9 cellular contexts compared by ENCODE assay signal in the genomic region with DNA sequence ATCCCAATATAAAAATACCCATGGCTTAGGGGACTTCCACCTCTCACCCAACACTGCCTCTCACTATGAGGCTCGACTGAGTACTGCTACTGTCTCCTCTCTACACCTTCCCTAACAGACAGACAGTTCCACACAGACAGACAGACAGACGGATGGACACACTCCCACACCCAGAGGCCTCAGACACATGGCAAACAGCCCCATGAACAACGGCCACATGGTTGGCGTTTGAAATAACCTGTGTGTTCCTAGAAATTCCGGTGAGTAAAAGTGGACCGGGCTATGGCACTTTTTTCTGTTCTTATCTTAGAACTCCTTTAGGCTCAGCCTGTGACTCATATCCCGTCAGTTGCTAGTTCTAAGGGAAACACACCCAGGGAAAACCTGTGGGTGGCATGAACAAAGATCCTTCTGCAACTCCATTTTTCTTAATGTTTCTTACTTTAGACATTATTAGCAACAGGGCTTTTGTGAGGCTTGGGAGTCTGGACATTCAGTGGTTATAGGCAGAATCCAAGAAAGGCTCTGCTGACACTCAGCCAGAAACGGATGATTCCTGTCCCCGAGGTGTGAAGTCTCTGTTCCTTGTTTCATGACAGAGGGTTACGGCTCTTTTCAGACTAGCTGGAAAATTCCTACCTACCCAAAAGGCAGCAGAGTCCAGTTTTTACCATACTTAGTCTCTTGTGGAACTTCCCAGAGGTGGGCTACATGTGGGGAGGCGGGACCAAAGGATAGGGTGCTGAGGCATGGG.
DNase-seq lines count a peak whose midpoint lies in the region; ATAC-seq and TF ChIP-seq lines count a peak whose summit lies in the region.
"Had no signal": no experiment of that assay in that cellular context is flagged by ENCODE, and none has a peak within 500 bp of the region (broad histone marks: within the 10 kb centered on the region; RNA-seq: fewer than 3 reads in every experiment).

No MANE protein-coding gene starts in this region.

- H3K27ac Mint-ChIP-seq in HFFc6, result peak overlapping the region; percentile 87

- in situ Hi-C loops in astrocyte of the cerebellum (cut with HindIII; ENCODE audit: low sequenced_read_pairs), result no loop called here

- no peak for ATAC-seq in GM21367 (IDR thresholded peaks at IDR 0.05; ENCODE audit: unreplicated experiment)

- TF ChIP-seq CTCF in HFFc6 (IDR thresholded peaks at IDR 0.05) (peak; percentile 10; the same call in 1 of the 2 replicates), astrocyte of the cerebellum (IDR thresholded peaks at IDR 0.05; ENCODE audit: low read depth, low read length, missing control alignments) (no peak), WERI-Rb-1 (IDR thresholded peaks at IDR 0.05; ENCODE audit: low read depth, low read length) (no peak)

- DNase-seq in A172 (ENCODE audit: low spot score) (peak; percentile 94), HFFc6 (peak; percentile 74), astrocyte of the cerebellum (ENCODE audit: low read depth) (peak; percentile 72), islet precursor cell (peak; percentile 82), epidermal melanocyte (ENCODE audit: insufficient read length, low spot score) (no peak), NCI-H69 (lab: John Stamatoyannopoulos, UW) (no peak), WERI-Rb-1 (no peak)

- H3K4me3 Mint-ChIP-seq in HFFc6, result peak overlapping the region; percentile 57

- peaks cover 61% of the 10 kb centered on the region for H3K4me1 Mint-ChIP-seq in HFFc6 (ENCODE audit: low read depth)

- H3K36me3 ChIP-seq in WERI-Rb-1, result no peaks in the 10 kb centered on the region
- H3K36me3 ChIP-seq: right lobe of liver had no signal

- no peaks in the 10 kb centered on the region for H3K27me3 ChIP-seq in WERI-Rb-1 (ENCODE audit: insufficient read depth, low read depth, severe bottlenecking)
- H3K27me3 ChIP-seq: right lobe of liver had no signal

- H3K4me3 ChIP-seq in astrocyte of the cerebellum (ENCODE audit: low read depth, low read length) (no peak overlapping the region), WERI-Rb-1 (ENCODE audit: low read depth, low read length) (no peak overlapping the region)
- H3K4me3 ChIP-seq: right lobe of liver had no signal

- no peak overlapping the region for H3K27ac ChIP-seq in WERI-Rb-1
- H3K27ac ChIP-seq: right lobe of liver had no signal

- no peaks in the 10 kb centered on the region for H3K9me3 Mint-ChIP-seq in HFFc6

- no peaks in the 10 kb centered on the region; the same call in 1 of the 2 replicates for H3K27me3 Mint-ChIP-seq in HFFc6 (ENCODE audit: insufficient read depth)

- H3K9me3 ChIP-seq in WERI-Rb-1 (ENCODE audit: severe bottlenecking), result no peaks in the 10 kb centered on the region
- H3K9me3 ChIP-seq: right lobe of liver had no signal

- H3K36me3 Mint-ChIP-seq in HFFc6 (ENCODE audit: low read depth), result 0 out of 2 replicates have a peak, but pooled peaks cover 5% of the 10 kb centered on the region

Comparison
In these comparisons a context has a peak if more than half of its experiments do, and no peak if none do; other contexts are left out.
1. DNase-seq: peak in A172 (single experiment), HFFc6 (single experiment), astrocyte of the cerebellum (single experiment) and islet precursor cell (single experiment); none in epidermal melanocyte (single experiment), NCI-H69 (single experiment) and WERI-Rb-1 (single experiment).